8 cellular contexts compared by ENCODE assay signal in genomic region chr1:28668956-28669719, GRCh38. TPM values are rescaled to one million over a fixed set of nuclear protein-coding genes. Genes with fewer than 3 reads are reported as not detected.
A peak's percentile ranks its signal among the peaks of the same experiment; 100 is the strongest.
DNase-seq lines count a peak whose midpoint lies in the region; ATAC-seq lines count a peak whose summit lies in the region.

No MANE protein-coding gene starts in this region.

- ATAC-seq in HG02571 (IDR thresholded peaks at IDR 0.05; ENCODE audit: unreplicated experiment) = peak; percentile 40
- peak; percentile 72 for ATAC-seq in central memory CD8-positive, alpha-beta T cell (replicated peaks; ENCODE audit: extremely low read depth, poor library complexity, severe bottlenecking)
- peak; percentile 81 for ATAC-seq in left lobe of liver

- peak overlapping the region; percentile 80 for H3K4me3 Mint-ChIP-seq in central memory CD8-positive, alpha-beta T cell

- peak overlapping the region; percentile 91 for H3K27ac Mint-ChIP-seq in central memory CD8-positive, alpha-beta T cell (ENCODE audit: low read depth)

- H3K4me1 Mint-ChIP-seq in central memory CD8-positive, alpha-beta T cell = peaks cover 17% of the 10 kb centered on the region

- peak; percentile 35 for DNase-seq in NCI-H1436 (lab: John Stamatoyannopoulos, UW)
- DNase-seq in NCI-H1436 treated with DMSO at 0.1 percent for 48 hours (lab: John Stamatoyannopoulos, UW) = no peak
- DNase-seq in NCI-H1092 (lab: John Stamatoyannopoulos, UW) = peak; percentile 76
- peak; percentile 11 for DNase-seq in activated CD4-positive, CD25-positive, alpha-beta regulatory T cell treated with anti-CD3 and anti-CD28 coated beads, Interleukin-2, amount 50 U/mL, for 16 hours (ENCODE audit: low read depth, low spot score)
- peak; percentile 13 to 21 for DNase-seq in central memory CD8-positive, alpha-beta T cell (ENCODE audit: low spot score in 2 of 2)
- DNase-seq in left lobe of liver (ENCODE audit: low spot score) = peak; percentile 65
- peak; percentile 77 for DNase-seq in stimulated activated CD4-positive, alpha-beta T cell treated with anti-CD3 and anti-CD28 coated beads, Interleukin-4, amount 100 ng/mL, for 1 hour

- H3K9me3 Mint-ChIP-seq in central memory CD8-positive, alpha-beta T cell = no peaks in the 10 kb centered on the region

- H3K36me3 Mint-ChIP-seq in central memory CD8-positive, alpha-beta T cell (ENCODE audit: insufficient read depth) = peaks cover 11% of the 10 kb centered on the region

- no peaks in the 10 kb centered on the region for H3K27me3 Mint-ChIP-seq in central memory CD8-positive, alpha-beta T cell

RNA-seq across cellular contexts. Expression of gene GMEB1, which starts 0.6 kb away (rescaled TPM):
- total RNA-seq in left lobe of liver = 3.3 TPM

RNA-seq across cellular contexts. Expression of gene RNU11, which starts 20.7 kb away (rescaled TPM):
- not detected for total RNA-seq in left lobe of liver

RNA-seq across cellular contexts. Expression of gene TAF12, which starts 26.3 kb away (rescaled TPM):
- total RNA-seq in left lobe of liver = 8.4 TPM
